ENCODE assay signal across 24 cellular contexts in the genomic region with DNA sequence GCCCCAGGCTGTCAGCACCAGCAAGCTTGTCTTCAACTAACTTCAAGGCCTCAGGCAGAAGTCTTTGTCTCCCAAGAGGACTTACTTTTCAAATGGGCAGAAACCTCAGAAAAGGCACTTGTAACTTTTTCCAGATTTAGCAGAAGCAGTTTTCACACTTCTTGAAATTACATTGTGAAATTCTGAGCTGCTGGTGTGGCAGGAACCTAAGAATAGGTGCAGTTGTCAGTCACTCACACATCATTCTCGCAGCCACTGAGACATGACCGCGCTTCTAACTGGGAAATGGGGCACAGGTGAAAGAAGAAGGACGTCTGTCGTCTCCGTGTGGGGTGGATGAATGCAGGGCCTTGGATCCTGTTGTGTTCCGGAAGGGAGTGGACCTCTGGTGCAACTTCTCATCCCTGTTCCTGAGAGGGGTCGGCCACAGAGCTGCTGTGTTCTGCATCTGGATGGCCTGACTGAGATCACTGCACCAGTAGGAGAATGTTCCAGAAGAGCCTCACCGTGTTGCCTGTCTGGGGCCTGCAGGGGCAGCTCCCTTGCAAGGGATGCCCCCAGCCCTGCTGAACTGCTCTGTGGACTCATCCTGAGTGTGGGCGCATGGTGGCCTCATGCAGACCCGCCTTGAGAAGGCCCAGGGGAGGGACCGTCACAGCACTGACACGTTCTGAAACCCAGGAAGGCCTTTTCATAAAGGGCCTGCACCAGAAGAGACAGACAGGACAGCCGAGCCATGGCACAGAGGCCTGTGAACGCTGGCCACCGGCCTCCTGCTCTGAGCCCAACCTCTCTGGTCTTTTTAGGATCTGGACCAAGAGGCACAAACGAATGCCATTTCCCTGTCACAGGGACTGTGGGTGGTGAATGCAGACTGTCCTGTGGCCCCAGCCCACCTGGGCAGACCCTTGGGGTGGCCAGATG. TPM values are rescaled to one million over a fixed set of nuclear protein-coding genes. Genes with fewer than 3 reads are reported as not detected.
DNase-seq lines count a peak whose midpoint lies in the region; ATAC-seq and TF ChIP-seq lines count a peak whose summit lies in the region.
"Had no signal": no experiment of that assay in that cellular context is flagged by ENCODE, and none has a peak within 500 bp of the region (broad histone marks: within the 10 kb centered on the region; RNA-seq: fewer than 3 reads in every experiment).

No MANE protein-coding gene starts in this region.

- H2AFZ ChIP-seq in IMR-90 (replicated peaks; ENCODE audit: low read length, poor library complexity) = no peak overlapping the region

- in situ Hi-C loops in IMR-90 (cut with MboI; ENCODE audit: low sequenced_read_pairs) = no loop called here

- H3K9ac ChIP-seq in IMR-90 (ENCODE audit: low read depth, low read length) = no peak overlapping the region

- peaks cover 23% of the 10 kb centered on the region for H3K27me3 ChIP-seq in IMR-90 (ENCODE audit: control insufficient read depth, insufficient read depth, low read length)
- H3K27me3 ChIP-seq: brain microvascular endothelial cell, gastroesophageal sphincter, neutrophil, SJSA1, stomach, transverse colon had no signal

- no peak overlapping the region for H3K18ac ChIP-seq in IMR-90 (ENCODE audit: low read depth, low read length)

- no peaks in the 10 kb centered on the region for H3K4me1 ChIP-seq in IMR-90 (ENCODE audit: control insufficient read depth, insufficient read depth, low read length)
- H3K4me1 ChIP-seq: gastroesophageal sphincter, HAP-1, SJSA1, stomach, transverse colon had no signal

- no peak for TF ChIP-seq RAD21 in IMR-90 (IDR thresholded peaks at IDR 0.05; ENCODE audit: low read length)

- H3K27ac ChIP-seq in IMR-90 (ENCODE audit: insufficient read depth, low read length) (no peak overlapping the region), angular gyrus (ENCODE audit: low read depth, low read length) (peak overlapping the region; percentile 85)
- H3K27ac ChIP-seq: brain microvascular endothelial cell, gastroesophageal sphincter, neutrophil, SJSA1, stomach, transverse colon had no signal

- POLR2A ChIA-PET in IMR-90 (lab: Charles Lee; ENCODE audit: unreplicated experiment) = interaction anchor here (0.6 kb wide), 1 partner anchor 11 kb away, joined by 5 read pairs; no protein-coding TSS in a partner anchor

- no peak overlapping the region for H2BK15ac ChIP-seq in IMR-90 (ENCODE audit: low read depth, low read length)

- H3K14ac ChIP-seq in IMR-90 (replicated peaks; ENCODE audit: low read depth, low read length) = no peak overlapping the region

- H4K5ac ChIP-seq in IMR-90 (ENCODE audit: low read depth, low read length) = no peak overlapping the region

- H3K9me3 ChIP-seq in IMR-90 (ENCODE audit: control insufficient read depth, insufficient read depth, low read length) = no peaks in the 10 kb centered on the region
- H3K9me3 ChIP-seq: gastroesophageal sphincter, HAP-1, neutrophil, SJSA1, stomach, transverse colon had no signal

- no peak overlapping the region for H2BK120ac ChIP-seq in IMR-90 (ENCODE audit: low read depth, low read length)

- no peak overlapping the region for H4K8ac ChIP-seq in IMR-90 (ENCODE audit: low read depth in 2 of 2, low read length in 2 of 2)

- CTCF ChIA-PET in IMR-90 (lab: Yijun Ruan, JAX) = no interaction called here

- H4K20me1 ChIP-seq in IMR-90 (ENCODE audit: insufficient read depth, low read length) = no peaks in the 10 kb centered on the region

- dilution Hi-C loops in IMR-90 (cut with HindIII; ENCODE audit: low sequenced_read_pairs, unreplicated experiment) = no loop called here

- intact Hi-C loops in IMR-90 (cut with micrococcal nuclease) = no loop called here
- intact Hi-C loops in posterior vena cava (cut with DNase I) = no loop called here

- TF ChIP-seq CTCF in IMR-90 (conservative IDR thresholded peaks at IDR 0.05; ENCODE audit: low read depth, low read length) = no peak

- no peak overlapping the region for H3K4me2 ChIP-seq in IMR-90 (ENCODE audit: low read depth, low read length)

- H3K36me3 ChIP-seq in IMR-90 (ENCODE audit: control insufficient read depth, insufficient read depth, low read length) = no peaks in the 10 kb centered on the region
- H3K36me3 ChIP-seq: brain microvascular endothelial cell, gastroesophageal sphincter, HAP-1, neutrophil, SJSA1, stomach, transverse colon had no signal

- H3K9me1 ChIP-seq in IMR-90 (ENCODE audit: insufficient read depth, low read length) = no peaks in the 10 kb centered on the region

- no peak overlapping the region for H2BK5ac ChIP-seq in IMR-90 (ENCODE audit: low read depth, low read length, poor library complexity, severe bottlenecking)

- H4K91ac ChIP-seq in IMR-90 (ENCODE audit: insufficient read depth, low read depth, low read length) = no peak overlapping the region

- ATAC-seq in IMR-90 (ENCODE audit: low read depth) = no peak
- ATAC-seq in HG02623 (IDR thresholded peaks at IDR 0.05; ENCODE audit: unreplicated experiment) = no peak
- ATAC-seq: gastroesophageal sphincter, Panc1 had no signal

- H2AK5ac ChIP-seq in IMR-90 (ENCODE audit: low read depth, low read length) = no peak overlapping the region

- H3K4me3 ChIP-seq in IMR-90 (ENCODE audit: insufficient read depth, low read depth, low read length) = no peak overlapping the region
- H3K4me3 ChIP-seq: gastroesophageal sphincter, HAP-1, K562, lung, SJSA1, stomach, transverse colon had no signal

- WGBS in IMR-90 (ENCODE audit: extremely low coverage in 2 of 2, insufficient read length in 1 of 2), 2 experiments = 71% methylated on average over 7 of the region's 17 CpGs; no CpG with 5 or more reads in 1 of the 2 experiments

- no peak overlapping the region for H3K4ac ChIP-seq in IMR-90 (ENCODE audit: low read depth, low read length)

- no peak for TF ChIP-seq POLR2A in IMR-90 (IDR thresholded peaks at IDR 0.05; ENCODE audit: low read depth, low read length)

- H2BK20ac ChIP-seq in IMR-90 (ENCODE audit: low read depth, low read length) = no peak overlapping the region

- no peak overlapping the region for H3K23ac ChIP-seq in IMR-90 (ENCODE audit: low read depth, low read length)

- no peaks in the 10 kb centered on the region for H3K79me1 ChIP-seq in IMR-90 (ENCODE audit: low read depth in 1 of 2, low read length in 2 of 2)

- DNase-seq in SKM-1 treated with dmso at 0.1 percent for 144 hours (lab: John Stamatoyannopoulos, UW; ENCODE audit: unreplicated experiment) = peak; percentile 20
- no peak for DNase-seq in SKM-1 (lab: John Stamatoyannopoulos, UW; ENCODE audit: unreplicated experiment)
- no peak for DNase-seq in IMR-90
- DNase-seq in posterior vena cava (ENCODE audit: low spot score) = peak; percentile 65
- DNase-seq in middle frontal gyrus (ENCODE audit: extremely low spot score, low spot score) = no peak
- DNase-seq in stimulated activated CD4-positive, alpha-beta T cell treated with anti-CD3 and anti-CD28 coated beads, Interleukin-4, amount 100 ng/mL, for 1 hour = no peak
- DNase-seq: 8988T; activated CD4-positive, alpha-beta T cell treated with anti-CD3 and anti-CD28 coated beads, Interleukin-2, amount 10 ng/mL, durations not matched to agents 7 days and 5 days; brain microvascular endothelial cell; DMS79; NCI-H1930; NCI-H226; NCI-H748 treated with DMSO at 0.1 percent for 48 hours; stomach; transverse colon had no signal

- no TSS peak for BruUV-seq in IMR-90 (replicated peaks; lab: Mats Ljungman, UMichigan)

- no peak overlapping the region for H3K56ac ChIP-seq in IMR-90 (ENCODE audit: extremely low read depth, insufficient read depth, low read length)

- peak overlapping the region; percentile 28 for H2AK9ac ChIP-seq in IMR-90 (replicated peaks; ENCODE audit: low read depth, low read length, poor library complexity)

TF ChIP-seq in IMR-90, 13 proteins besides CTCF, POLR2A, EP300 and RAD21:
- TF ChIP-seq MAFK (IDR thresholded peaks at IDR 0.05; ENCODE audit: low read depth, low read length) = no peak
- TF ChIP-seq RFX5 (IDR thresholded peaks at IDR 0.05; ENCODE audit: low read depth, low read length) = no peak
- no peak for TF ChIP-seq MAZ (IDR thresholded peaks at IDR 0.05; ENCODE audit: borderline replicate concordance, low read depth, low read length)
- TF ChIP-seq RCOR1 (IDR thresholded peaks at IDR 0.05; ENCODE audit: insufficient replicate concordance, low read length) = no peak
- TF ChIP-seq, protein P1, sequence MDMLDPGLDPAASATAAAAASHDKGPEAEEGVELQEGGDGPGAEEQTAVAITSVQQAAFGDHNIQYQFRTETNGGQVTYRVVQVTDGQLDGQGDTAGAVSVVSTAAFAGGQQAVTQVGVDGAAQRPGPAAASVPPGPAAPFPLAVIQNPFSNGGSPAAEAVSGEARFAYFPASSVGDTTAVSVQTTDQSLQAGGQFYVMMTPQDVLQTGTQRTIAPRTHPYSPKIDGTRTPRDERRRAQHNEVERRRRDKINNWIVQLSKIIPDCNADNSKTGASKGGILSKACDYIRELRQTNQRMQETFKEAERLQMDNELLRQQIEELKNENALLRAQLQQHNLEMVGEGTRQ (IDR thresholded peaks at IDR 0.05; ENCODE audit: low read depth, low read length) = no peak
- TF ChIP-seq SMC3 (IDR thresholded peaks at IDR 0.05; ENCODE audit: low read depth, low read length) = no peak
- TF ChIP-seq, protein P2, sequence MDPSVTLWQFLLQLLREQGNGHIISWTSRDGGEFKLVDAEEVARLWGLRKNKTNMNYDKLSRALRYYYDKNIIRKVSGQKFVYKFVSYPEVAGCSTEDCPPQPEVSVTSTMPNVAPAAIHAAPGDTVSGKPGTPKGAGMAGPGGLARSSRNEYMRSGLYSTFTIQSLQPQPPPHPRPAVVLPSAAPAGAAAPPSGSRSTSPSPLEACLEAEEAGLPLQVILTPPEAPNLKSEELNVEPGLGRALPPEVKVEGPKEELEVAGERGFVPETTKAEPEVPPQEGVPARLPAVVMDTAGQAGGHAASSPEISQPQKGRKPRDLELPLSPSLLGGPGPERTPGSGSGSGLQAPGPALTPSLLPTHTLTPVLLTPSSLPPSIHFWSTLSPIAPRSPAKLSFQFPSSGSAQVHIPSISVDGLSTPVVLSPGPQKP (IDR thresholded peaks at IDR 0.05; ENCODE audit: borderline replicate concordance, low read depth, low read length) = no peak
- no peak for TF ChIP-seq FOS (IDR thresholded peaks at IDR 0.05; ENCODE audit: low read depth, low read length)
- TF ChIP-seq BHLHE40 (IDR thresholded peaks at IDR 0.05; ENCODE audit: low read depth, low read length) = no peak
- TF ChIP-seq NFE2L2 (IDR thresholded peaks at IDR 0.05; ENCODE audit: low read depth, low read length) = no peak
- TF ChIP-seq MXI1 (IDR thresholded peaks at IDR 0.05; ENCODE audit: borderline replicate concordance, low read depth, low read length) = no peak
- TF ChIP-seq CEBPB (IDR thresholded peaks at IDR 0.05; ENCODE audit: low read depth, low read length) = no peak
- TF ChIP-seq CHD1 (IDR thresholded peaks at IDR 0.05; ENCODE audit: low read depth, low read length) = no peak

RNA-seq across cellular contexts. Expression of a gene that starts 18.7 kb away (rescaled TPM):
- total RNA-seq in IMR-90 (2012; rRNA removed) (not detected in 2 replicates), posterior vena cava (under 1 TPM; 0.19 to 0.52 TPM)
- polyA plus RNA-seq in IMR-90 (2012; rRNA removed) = 0.04 and 0.05 TPM in 2 replicates
- 0.05 TPM in 2 replicates for polyA plus RNA-seq in IMR-90 (2012; cell fraction: cytosol; rRNA removed)
- polyA plus RNA-seq in IMR-90 (2012; cell fraction: nucleus; rRNA removed; ENCODE audit: low replicate concordance) = 0.08 and 0.14 TPM in 2 replicates
- total RNA-seq: SJSA1 had no signal

Comparison
In these comparisons a context has a peak if more than half of its experiments do, and no peak if none do; other contexts are left out.
1. DNase-seq: peak in SKM-1 treated with dmso at 0.1 percent for 144 hours (single experiment) and posterior vena cava (single experiment); none in SKM-1 (single experiment), IMR-90 (single experiment), middle frontal gyrus (single experiment) and stimulated activated CD4-positive, alpha-beta T cell treated with anti-CD3 and anti-CD28 coated beads, Interleukin-4, amount 100 ng/mL, for 1 hour (single experiment).